In the genomic region with DNA sequence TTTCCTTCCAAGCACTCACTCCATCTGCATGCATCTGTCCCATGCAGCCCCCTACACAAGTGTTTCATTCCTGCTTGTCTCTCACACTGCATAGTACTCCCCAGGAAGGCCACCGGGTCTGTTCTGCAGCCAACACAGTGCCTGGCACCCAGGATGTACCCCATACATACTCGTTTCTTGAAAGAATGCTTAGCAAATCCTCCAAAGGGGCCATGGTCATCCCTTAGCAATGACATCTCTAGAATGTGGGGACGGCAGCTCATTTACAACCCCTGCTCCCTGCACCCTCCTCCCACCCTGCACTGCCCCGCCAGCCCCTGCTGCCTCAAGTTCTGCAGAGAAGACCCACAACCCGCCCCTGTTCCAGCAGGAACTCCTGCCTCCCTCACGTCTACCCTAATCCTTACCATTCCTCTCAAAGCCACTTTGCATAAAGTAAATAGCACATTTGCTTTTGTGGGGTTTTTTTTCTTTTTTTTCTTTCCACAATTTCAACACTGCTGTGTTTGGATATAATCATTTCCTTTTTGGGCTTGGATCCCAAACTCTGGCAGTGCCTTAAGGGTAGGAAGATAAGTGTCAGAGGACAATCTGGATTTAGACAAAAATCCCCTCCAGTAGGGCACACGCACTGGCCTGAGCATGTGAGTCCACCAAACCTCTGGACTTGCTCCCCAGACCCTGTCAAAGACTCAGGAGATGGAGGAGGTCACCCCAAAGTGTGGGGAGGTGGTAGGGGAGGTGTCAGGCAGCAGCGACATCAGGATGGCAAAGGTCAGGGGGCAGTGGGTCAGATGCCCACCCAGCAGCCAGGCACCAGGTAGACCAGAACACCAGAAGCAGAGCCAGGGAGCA, we compare ENCODE assay signal across 1 cellular context.
TF ChIP-seq lines count a peak whose summit lies in the region.

No MANE protein-coding gene starts in this region.

TF ChIP-seq in GM23338, 12 proteins besides CTCF, POLR2A, EP300 and RAD21 (continued from another document):
- TF ChIP-seq, protein P1, sequence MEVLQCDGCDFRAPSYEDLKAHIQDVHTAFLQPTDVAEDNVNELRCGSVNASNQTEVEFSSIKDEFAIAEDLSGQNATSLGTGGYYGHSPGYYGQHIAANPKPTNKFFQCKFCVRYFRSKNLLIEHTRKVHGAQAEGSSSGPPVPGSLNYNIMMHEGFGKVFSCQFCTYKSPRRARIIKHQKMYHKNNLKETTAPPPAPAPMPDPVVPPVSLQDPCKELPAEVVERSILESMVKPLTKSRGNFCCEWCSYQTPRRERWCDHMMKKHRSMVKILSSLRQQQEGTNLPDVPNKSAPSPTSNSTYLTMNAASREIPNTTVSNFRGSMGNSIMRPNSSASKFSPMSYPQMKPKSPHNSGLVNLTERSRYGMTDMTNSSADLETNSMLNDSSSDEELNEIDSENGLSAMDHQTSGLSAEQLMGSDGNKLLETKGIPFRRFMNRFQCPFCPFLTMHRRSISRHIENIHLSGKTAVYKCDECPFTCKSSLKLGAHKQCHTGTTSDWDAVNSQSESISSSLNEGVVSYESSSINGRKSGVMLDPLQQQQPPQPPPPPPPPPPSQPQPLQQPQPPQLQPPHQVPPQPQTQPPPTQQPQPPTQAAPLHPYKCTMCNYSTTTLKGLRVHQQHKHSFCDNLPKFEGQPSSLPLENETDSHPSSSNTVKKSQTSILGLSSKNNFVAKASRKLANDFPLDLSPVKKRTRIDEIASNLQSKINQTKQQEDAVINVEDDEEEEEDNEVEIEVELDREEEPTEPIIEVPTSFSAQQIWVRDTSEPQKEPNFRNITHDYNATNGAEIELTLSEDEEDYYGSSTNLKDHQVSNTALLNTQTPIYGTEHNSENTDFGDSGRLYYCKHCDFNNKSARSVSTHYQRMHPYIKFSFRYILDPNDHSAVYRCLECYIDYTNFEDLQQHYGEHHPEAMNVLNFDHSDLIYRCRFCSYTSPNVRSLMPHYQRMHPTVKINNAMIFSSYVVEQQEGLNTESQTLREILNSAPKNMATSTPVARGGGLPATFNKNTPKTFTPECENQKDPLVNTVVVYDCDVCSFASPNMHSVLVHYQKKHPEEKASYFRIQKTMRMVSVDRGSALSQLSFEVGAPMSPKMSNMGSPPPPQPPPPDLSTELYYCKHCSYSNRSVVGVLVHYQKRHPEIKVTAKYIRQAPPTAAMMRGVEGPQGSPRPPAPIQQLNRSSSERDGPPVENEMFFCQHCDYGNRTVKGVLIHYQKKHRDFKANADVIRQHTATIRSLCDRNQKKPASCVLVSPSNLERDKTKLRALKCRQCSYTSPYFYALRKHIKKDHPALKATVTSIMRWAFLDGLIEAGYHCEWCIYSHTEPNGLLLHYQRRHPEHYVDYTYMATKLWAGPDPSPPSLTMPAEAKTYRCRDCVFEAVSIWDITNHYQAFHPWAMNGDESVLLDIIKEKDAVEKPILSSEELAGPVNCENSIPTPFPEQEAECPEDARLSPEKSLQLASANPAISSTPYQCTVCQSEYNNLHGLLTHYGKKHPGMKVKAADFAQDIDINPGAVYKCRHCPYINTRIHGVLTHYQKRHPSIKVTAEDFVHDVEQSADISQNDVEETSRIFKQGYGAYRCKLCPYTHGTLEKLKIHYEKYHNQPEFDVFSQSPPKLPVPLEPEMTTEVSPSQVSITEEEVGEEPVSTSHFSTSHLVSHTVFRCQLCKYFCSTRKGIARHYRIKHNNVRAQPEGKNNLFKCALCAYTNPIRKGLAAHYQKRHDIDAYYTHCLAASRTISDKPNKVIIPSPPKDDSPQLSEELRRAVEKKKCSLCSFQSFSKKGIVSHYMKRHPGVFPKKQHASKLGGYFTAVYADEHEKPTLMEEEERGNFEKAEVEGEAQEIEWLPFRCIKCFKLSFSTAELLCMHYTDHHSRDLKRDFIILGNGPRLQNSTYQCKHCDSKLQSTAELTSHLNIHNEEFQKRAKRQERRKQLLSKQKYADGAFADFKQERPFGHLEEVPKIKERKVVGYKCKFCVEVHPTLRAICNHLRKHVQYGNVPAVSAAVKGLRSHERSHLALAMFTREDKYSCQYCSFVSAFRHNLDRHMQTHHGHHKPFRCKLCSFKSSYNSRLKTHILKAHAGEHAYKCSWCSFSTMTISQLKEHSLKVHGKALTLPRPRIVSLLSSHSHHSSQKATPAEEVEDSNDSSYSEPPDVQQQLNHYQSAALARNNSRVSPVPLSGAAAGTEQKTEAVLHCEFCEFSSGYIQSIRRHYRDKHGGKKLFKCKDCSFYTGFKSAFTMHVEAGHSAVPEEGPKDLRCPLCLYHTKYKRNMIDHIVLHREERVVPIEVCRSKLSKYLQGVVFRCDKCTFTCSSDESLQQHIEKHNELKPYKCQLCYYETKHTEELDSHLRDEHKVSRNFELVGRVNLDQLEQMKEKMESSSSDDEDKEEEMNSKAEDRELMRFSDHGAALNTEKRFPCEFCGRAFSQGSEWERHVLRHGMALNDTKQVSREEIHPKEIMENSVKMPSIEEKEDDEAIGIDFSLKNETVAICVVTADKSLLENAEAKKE (CRISPR knock-in tag; IDR thresholded peaks at IDR 0.05), result no peak
- TF ChIP-seq EZH2 (IDR thresholded peaks at IDR 0.05; ENCODE audit: low read depth, unreplicated experiment) (no peak), NANOG (IDR thresholded peaks at IDR 0.05; ENCODE audit: borderline replicate concordance) (no peak), CREB1 (CRISPR knock-in tag; IDR thresholded peaks at IDR 0.05; ENCODE audit: low read depth) (no peak), ZNF331 (CRISPR knock-in tag; IDR thresholded peaks at IDR 0.05; ENCODE audit: low read depth) (no peak), JUNB (IDR thresholded peaks at IDR 0.05; ENCODE audit: unreplicated experiment) (no peak), POLR2AphosphoS5 (IDR thresholded peaks at IDR 0.05; ENCODE audit: low read depth) (no peak), EZH2phosphoT487 (IDR thresholded peaks at IDR 0.05; ENCODE audit: unreplicated experiment) (no peak)
- TF ChIP-seq, protein P2, sequence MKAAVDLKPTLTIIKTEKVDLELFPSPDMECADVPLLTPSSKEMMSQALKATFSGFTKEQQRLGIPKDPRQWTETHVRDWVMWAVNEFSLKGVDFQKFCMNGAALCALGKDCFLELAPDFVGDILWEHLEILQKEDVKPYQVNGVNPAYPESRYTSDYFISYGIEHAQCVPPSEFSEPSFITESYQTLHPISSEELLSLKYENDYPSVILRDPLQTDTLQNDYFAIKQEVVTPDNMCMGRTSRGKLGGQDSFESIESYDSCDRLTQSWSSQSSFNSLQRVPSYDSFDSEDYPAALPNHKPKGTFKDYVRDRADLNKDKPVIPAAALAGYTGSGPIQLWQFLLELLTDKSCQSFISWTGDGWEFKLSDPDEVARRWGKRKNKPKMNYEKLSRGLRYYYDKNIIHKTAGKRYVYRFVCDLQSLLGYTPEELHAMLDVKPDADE (IDR thresholded peaks at IDR 0.05), result no peak
- TF ChIP-seq, protein P3, sequence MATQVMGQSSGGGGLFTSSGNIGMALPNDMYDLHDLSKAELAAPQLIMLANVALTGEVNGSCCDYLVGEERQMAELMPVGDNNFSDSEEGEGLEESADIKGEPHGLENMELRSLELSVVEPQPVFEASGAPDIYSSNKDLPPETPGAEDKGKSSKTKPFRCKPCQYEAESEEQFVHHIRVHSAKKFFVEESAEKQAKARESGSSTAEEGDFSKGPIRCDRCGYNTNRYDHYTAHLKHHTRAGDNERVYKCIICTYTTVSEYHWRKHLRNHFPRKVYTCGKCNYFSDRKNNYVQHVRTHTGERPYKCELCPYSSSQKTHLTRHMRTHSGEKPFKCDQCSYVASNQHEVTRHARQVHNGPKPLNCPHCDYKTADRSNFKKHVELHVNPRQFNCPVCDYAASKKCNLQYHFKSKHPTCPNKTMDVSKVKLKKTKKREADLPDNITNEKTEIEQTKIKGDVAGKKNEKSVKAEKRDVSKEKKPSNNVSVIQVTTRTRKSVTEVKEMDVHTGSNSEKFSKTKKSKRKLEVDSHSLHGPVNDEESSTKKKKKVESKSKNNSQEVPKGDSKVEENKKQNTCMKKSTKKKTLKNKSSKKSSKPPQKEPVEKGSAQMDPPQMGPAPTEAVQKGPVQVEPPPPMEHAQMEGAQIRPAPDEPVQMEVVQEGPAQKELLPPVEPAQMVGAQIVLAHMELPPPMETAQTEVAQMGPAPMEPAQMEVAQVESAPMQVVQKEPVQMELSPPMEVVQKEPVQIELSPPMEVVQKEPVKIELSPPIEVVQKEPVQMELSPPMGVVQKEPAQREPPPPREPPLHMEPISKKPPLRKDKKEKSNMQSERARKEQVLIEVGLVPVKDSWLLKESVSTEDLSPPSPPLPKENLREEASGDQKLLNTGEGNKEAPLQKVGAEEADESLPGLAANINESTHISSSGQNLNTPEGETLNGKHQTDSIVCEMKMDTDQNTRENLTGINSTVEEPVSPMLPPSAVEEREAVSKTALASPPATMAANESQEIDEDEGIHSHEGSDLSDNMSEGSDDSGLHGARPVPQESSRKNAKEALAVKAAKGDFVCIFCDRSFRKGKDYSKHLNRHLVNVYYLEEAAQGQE (IDR thresholded peaks at IDR 0.05; ENCODE audit: unreplicated experiment), result no peak
